Comparison of ENCODE assay signal across 26 cellular contexts in the genomic region with DNA sequence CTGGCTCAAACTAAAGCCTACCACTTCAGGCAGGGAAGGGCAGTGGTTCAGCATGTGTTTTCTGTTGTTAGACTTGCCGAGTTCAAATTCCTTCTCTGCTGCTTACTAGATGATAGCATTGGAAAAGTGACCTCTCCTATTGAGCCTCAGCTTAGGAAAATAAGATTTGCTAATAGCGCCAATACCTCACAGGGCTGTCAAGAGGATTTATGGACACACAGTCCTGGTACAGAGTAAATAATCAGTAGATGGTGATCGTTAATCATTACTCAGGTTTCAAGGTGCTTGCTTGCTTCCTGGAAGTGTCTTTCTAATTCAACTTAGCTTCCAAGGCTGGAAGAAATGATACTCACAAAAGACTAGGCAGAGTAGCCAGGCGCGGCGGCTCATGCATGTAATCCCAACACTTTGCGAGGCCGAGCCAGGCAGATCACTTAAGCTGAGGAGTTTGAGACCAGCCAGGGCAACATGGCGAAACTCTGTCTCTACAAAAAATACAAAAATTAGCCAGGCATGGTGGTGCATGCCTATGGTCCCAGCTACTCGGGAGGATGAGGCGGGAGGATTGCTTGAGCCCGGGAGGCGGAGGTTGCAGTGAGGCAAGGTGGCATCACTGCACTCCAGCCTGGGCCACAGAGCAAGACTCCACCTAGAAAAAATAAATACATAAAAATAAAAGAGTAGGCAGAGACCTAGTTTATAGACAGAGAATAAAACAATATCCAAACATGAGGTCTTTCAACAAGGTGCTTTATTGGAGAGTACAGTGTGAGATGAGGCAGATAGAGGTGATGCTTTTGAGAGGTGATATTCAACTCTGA. TPM values are rescaled to one million over a fixed set of nuclear protein-coding genes. Genes with fewer than 3 reads are reported as not detected.
DNase-seq lines count a peak whose midpoint lies in the region; ATAC-seq, FAIRE-seq and TF ChIP-seq lines count a peak whose summit lies in the region.
"Had no signal": no experiment of that assay in that cellular context is flagged by ENCODE, and none has a peak within 500 bp of the region (broad histone marks: within the 10 kb centered on the region; RNA-seq: fewer than 3 reads in every experiment).

No MANE protein-coding gene starts in this region.

- ATAC-seq in left colon (peak; percentile 62), pancreas (peak; percentile 31 to 54 (median 44))
- ATAC-seq: gastrocnemius medialis, GM12878 had no signal

- H3K9me3 ChIP-seq in Peyer's patch, result no peaks in the 10 kb centered on the region
- H3K9me3 ChIP-seq in pancreas, result no peaks in the 10 kb centered on the region
- H3K9me3 ChIP-seq: esophagus muscularis mucosa, gastrocnemius medialis, HAP-1 had no signal

- DNase-seq in DMS53 (lab: John Stamatoyannopoulos, UW), result peak; percentile 83
- peak in 1 of 3 donors; percentile 66 for DNase-seq in Peyer's patch
- DNase-seq in left colon, result peak in 1 of 2 donors; percentile 44
- DNase-seq in pancreas, result peak; percentile 57 to 85 (median 76)
- no peak for DNase-seq in NCI-H510A treated with DMSO at 0.1 percent for 48 hours (lab: John Stamatoyannopoulos, UW)
- DNase-seq in hippocampal formation (lab: John Stamatoyannopoulos, UW), result no peak
- no peak for DNase-seq in DMS 273 (lab: John Stamatoyannopoulos, UW; ENCODE audit: unreplicated experiment)
- no peak for DNase-seq in CD1c-positive myeloid dendritic cell (ENCODE audit: extremely low spot score)
- DNase-seq: activated CD4-positive, CD25-positive, alpha-beta regulatory T cell treated with anti-CD3 and anti-CD28 coated beads, Interleukin-2, amount 50 U/mL, for 72 hours; activated naive CD8-positive, alpha-beta T cell treated with anti-CD3 and anti-CD28 coated beads for 36 hours; cerebellar nuclear complex; effector CD8-positive, alpha-beta T cell; gastrocnemius medialis; NCI-H524; T-helper 9 cell had no signal

- peak in 1 of 2 donors; percentile 48 for TF ChIP-seq POLR2A in Peyer's patch (IDR thresholded peaks at IDR 0.05)

- intact Hi-C loops in left colon (cut with DNase I, micrococcal nuclease) (no loop called here), pancreas (cut with DNase I) (no loop called here)

- no peak for FAIRE-seq in pancreas (lab: Jason Lieb, UNC)
- FAIRE-seq: GM12878, GM19239 had no signal

- 12 to 17% methylated on average over 13 of the region's 13 CpGs for WGBS in pancreas, 2 donors

- peak overlapping the region in 3 of 4 donors; percentile 45 to 88 (median 85) for H3K27ac ChIP-seq in Peyer's patch
- peak overlapping the region; percentile 60 to 95 (median 81) for H3K27ac ChIP-seq in pancreas
- H3K27ac ChIP-seq: esophagus muscularis mucosa, gastrocnemius medialis had no signal

- H3K4me1 ChIP-seq in Peyer's patch (peaks cover 0 to 12% (median under 1%) of the 10 kb centered on the region in 4 donors), pancreas (peaks cover 19 to 36% (median 21%) of the 10 kb centered on the region in 3 donors)

- no peaks in the 10 kb centered on the region for H3K27me3 ChIP-seq in Peyer's patch
- no peaks in the 10 kb centered on the region for H3K27me3 ChIP-seq in pancreas
- H3K27me3 ChIP-seq: esophagus muscularis mucosa, gastrocnemius medialis had no signal

- H3K36me3 ChIP-seq in Peyer's patch (no peaks in the 10 kb centered on the region), pancreas (peaks cover 0 to 9% (median 0%) of the 10 kb centered on the region in 3 donors)
- H3K36me3 ChIP-seq: esophagus muscularis mucosa, gastrocnemius medialis, HAP-1 had no signal

- H3K4me3 ChIP-seq in Peyer's patch, result peak overlapping the region in 2 of 4 donors; percentile 23 to 28
- peak overlapping the region in 2 of 4 donors; percentile 1 to 51 for H3K4me3 ChIP-seq in pancreas
- H3K4me3 ChIP-seq: esophagus muscularis mucosa, gastrocnemius medialis, GM12878, HAP-1, lung had no signal

- TF ChIP-seq CTCF in Peyer's patch (IDR thresholded peaks at IDR 0.05), result no peak
- no peak for TF ChIP-seq CTCF in pancreas (IDR thresholded peaks at IDR 0.05)

RNA-seq across cellular contexts. Expression of a gene that starts 6.0 kb away (rescaled TPM):
- total RNA-seq in Peyer's patch (not detected), left colon (not detected), pancreas (over 10,000 TPM in 2 of 6 donors, 1,000 to 10,000 TPM in 4; 4,900 to 12,528 (median 8,049) TPM)
- 1,000 to 10,000 TPM; 7,592 to 7,821 TPM for polyA plus RNA-seq in pancreas
- total RNA-seq: activated CD8-positive, alpha-beta memory T cell treated with anti-CD3 and anti-CD28 coated beads for 36 hours; activated naive CD8-positive, alpha-beta T cell treated with anti-CD3 and anti-CD28 coated beads for 36 hours; activated T-helper 1 cell treated with anti-CD3 and anti-CD28 coated beads, Interleukin-12 subunit alpha, Interleukin-12 subunit beta, Interleukin-2, Interleukin-4 antibody, amounts not matched to agents 30 ng/mL and 10 ng/mL and 1 ng/mL, durations not matched to agents 14 hours and 24 hours and 36 hours; esophagus muscularis mucosa; gastrocnemius medialis; GM12878; myocyte; omental fat pad had no signal
- polyA plus RNA-seq: CD14-positive monocyte, GM12878 had no signal

RNA-seq across cellular contexts. Expression of a gene that starts 19.5 kb away (rescaled TPM):
- total RNA-seq in Peyer's patch (1 to 10 TPM; 3.2 to 6.3 (median 4.2) TPM), left colon (1 to 10 TPM; 1.2 to 1.3 TPM), pancreas (1 to 10 TPM in 4 of 6 donors, under 1 TPM in 2; 0.56 to 2.4 (median 1.3) TPM)
- polyA plus RNA-seq in pancreas, result 1 to 10 TPM; 1.4 to 2.1 TPM

RNA-seq across cellular contexts. Expression of a gene that starts 28.6 kb away (rescaled TPM):
- total RNA-seq in Peyer's patch (under 1 TPM; under 0.01 TPM), left colon (1,000 to 10,000 TPM; 2,546 to 2,662 TPM), pancreas (1,000 to 10,000 TPM in 5 of 6 donors, 100 to 1,000 TPM in 1; 597 to 2,620 (median 1,226) TPM)
- polyA plus RNA-seq in pancreas, result not detected
- total RNA-seq: myocyte had no signal
- polyA plus RNA-seq: AG04450, CD14-positive monocyte, lung had no signal

RNA-seq across cellular contexts. Expression of a gene that starts 29.9 kb away (rescaled TPM):
- total RNA-seq in Peyer's patch, result under 1 TPM; under 0.01 TPM
- 1,000 to 10,000 TPM; 7,104 to 9,174 TPM for total RNA-seq in left colon
- total RNA-seq in pancreas, result 1,000 to 10,000 TPM; 3,497 to 6,395 (median 4,297) TPM
- polyA plus RNA-seq in pancreas, result not detected
- total RNA-seq: myocyte had no signal
- polyA plus RNA-seq: lung had no signal

RNA-seq across cellular contexts. Expression of a gene that starts 47.4 kb away (rescaled TPM):
- total RNA-seq in Peyer's patch (1 to 10 TPM; 1.6 to 5.8 (median 4.2) TPM), left colon (1 to 10 TPM; 3.4 to 7.4 TPM), pancreas (1 to 10 TPM; 3.0 to 6.0 (median 4.8) TPM)
- polyA plus RNA-seq in pancreas, result 1 to 10 TPM; 3.0 to 4.8 TPM
- total RNA-seq: activated T-helper 1 cell treated with anti-CD3 and anti-CD28 coated beads, Interleukin-12 subunit alpha, Interleukin-12 subunit beta, Interleukin-2, Interleukin-4 antibody, amounts not matched to agents 30 ng/mL and 10 ng/mL and 1 ng/mL, durations not matched to agents 14 hours and 24 hours and 36 hours; GM12878 had no signal
- polyA plus RNA-seq: AG04450, CD14-positive monocyte had no signal

Comparison
In these comparisons a context has a peak if more than half of its experiments do, and no peak if none do; other contexts are left out.
1. DNase-seq: peak in DMS53 (single experiment) and pancreas (6 of 6); none in NCI-H510A treated with DMSO at 0.1 percent for 48 hours (single experiment), hippocampal formation (0 of 2), DMS 273 (single experiment) and CD1c-positive myeloid dendritic cell (single experiment).
2. RNA of a gene that starts 6.0 kb away (total RNA-seq): 4,900 to 12,528 TPM in pancreas; not detected in Peyer's patch and not detected in left colon; every median in the first group is over 1,000 times any median in the second.
3. RNA of a gene that starts 28.6 kb away (total RNA-seq): 2,546 to 2,662 TPM in left colon and 597 to 2,620 TPM in pancreas; under 0.01 TPM in Peyer's patch; every median in the first group is over 100 times any median in the second.